ENCODE assay signal across 8 cellular contexts in the genomic region with DNA sequence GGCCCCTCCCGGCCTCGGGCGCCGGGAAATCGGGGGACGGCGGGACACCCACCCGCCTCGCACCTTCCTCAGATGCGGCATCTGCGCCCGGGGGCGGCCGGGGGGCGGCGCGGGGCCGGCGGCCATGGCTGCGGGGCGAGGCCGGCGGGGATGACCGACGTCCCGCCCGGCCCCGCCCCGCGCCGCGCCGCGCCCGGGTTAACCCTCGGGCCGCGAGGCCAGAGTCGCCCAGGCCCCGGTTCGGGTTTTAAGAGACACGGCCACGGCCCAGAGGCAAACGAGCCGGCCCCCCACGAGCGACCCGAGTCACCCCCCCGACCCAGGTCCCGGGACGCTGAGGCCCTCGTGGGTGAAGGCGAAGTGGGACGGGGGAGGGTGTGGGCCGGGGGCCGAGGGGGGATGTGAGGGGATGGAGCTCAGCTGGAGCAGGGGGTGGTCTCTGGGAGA. TPM values are rescaled to one million over a fixed set of nuclear protein-coding genes. Genes with fewer than 3 reads are reported as not detected.
A peak's percentile ranks its signal among the peaks of the same experiment; 100 is the strongest.
DNase-seq lines count a peak whose midpoint lies in the region; ATAC-seq and TF ChIP-seq lines count a peak whose summit lies in the region.

A gene (minus strand): TSS at position 159 of the 447 bp plus-strand sequence. CDS start 33 bp downstream, at position 126.

- H3K27ac ChIP-seq in RWPE2 (ENCODE audit: poor library complexity, severe bottlenecking) (no peak within 1 kb of the TSS), fibroblast of lung (ENCODE audit: insufficient read depth, low read length) (no peak within 1 kb of the TSS)

- peaks cover 54% of the 10 kb centered on the region for H3K27me3 Mint-ChIP-seq in neural crest cell (ENCODE audit: low read depth)

- H3K9me3 ChIP-seq in RWPE2 (ENCODE audit: severe bottlenecking) = no peaks in the 10 kb centered on the region
- no peaks in the 10 kb centered on the region for H3K9me3 ChIP-seq in fibroblast of lung (ENCODE audit: control insufficient read depth, insufficient read depth, low read depth, low read length)

- H3K27me3 ChIP-seq in RWPE2 (ENCODE audit: insufficient read depth, poor library complexity, severe bottlenecking) (peaks cover 12% of the 10 kb centered on the region), fibroblast of lung (ENCODE audit: control insufficient read depth, insufficient read depth, low read length) (peaks cover 4% of the 10 kb centered on the region)

- no peak within 1 kb of the TSS for H3K9ac ChIP-seq in fibroblast of lung (ENCODE audit: insufficient read depth, low read length)

- H3K4me3 ChIP-seq in RWPE2 (ENCODE audit: severe bottlenecking) (peak within 1 kb of the TSS; percentile 18), fibroblast of lung (replicated peaks in 1 of 4; ENCODE audit: control extremely low read depth in 1 of 4, insufficient read depth in 1 of 4, low read depth in 3 of 4, low read length in 4 of 4) (peak within 1 kb of the TSS; percentile 14 to 57 (median 28))

- no peak within 1 kb of the TSS for H3K27ac Mint-ChIP-seq in neural crest cell (ENCODE audit: unreplicated experiment)

- peak within 1 kb of the TSS; percentile 68 for H3K4me2 ChIP-seq in fibroblast of lung (ENCODE audit: extremely low read depth, insufficient read depth, low read length)

- ATAC-seq in RWPE2 (ENCODE audit: low read depth) = no peak
- no peak for ATAC-seq in esophagus mucosa
- ATAC-seq in GM18907 (IDR thresholded peaks at IDR 0.05; ENCODE audit: unreplicated experiment) = no peak

- H3K4me1 ChIP-seq in RWPE2 (ENCODE audit: insufficient read depth, poor library complexity, severe bottlenecking) = no peaks in the 10 kb centered on the region
- no peaks in the 10 kb centered on the region for H3K4me1 ChIP-seq in fibroblast of lung (ENCODE audit: control insufficient read depth, extremely low read depth, insufficient read depth, low read length)

- no peaks in the 10 kb centered on the region for H3K9me3 Mint-ChIP-seq in neural crest cell

- no peaks in the 10 kb centered on the region for H3K4me1 Mint-ChIP-seq in neural crest cell

- H3K4me3 Mint-ChIP-seq in neural crest cell = peak within 1 kb of the TSS; percentile 80

- no peaks in the 10 kb centered on the region for H4K20me1 ChIP-seq in fibroblast of lung (ENCODE audit: control insufficient read depth, extremely low read depth, insufficient read depth, low read length)

- H3K79me2 ChIP-seq in fibroblast of lung (ENCODE audit: control insufficient read depth, insufficient read depth, low read length) = no peaks in the 10 kb centered on the region

- H2AFZ ChIP-seq in fibroblast of lung (ENCODE audit: low read length) = peak within 1 kb of the TSS; percentile 57

- no peaks in the 10 kb centered on the region for H3K36me3 Mint-ChIP-seq in neural crest cell (ENCODE audit: low read depth)

- H3K36me3 ChIP-seq in RWPE2 (ENCODE audit: low read depth) = no peaks in the 10 kb centered on the region
- H3K36me3 ChIP-seq in fibroblast of lung (ENCODE audit: control insufficient read depth, insufficient read depth, low read length) = no peaks in the 10 kb centered on the region

- TF ChIP-seq CTCF in RWPE2 (IDR thresholded peaks at IDR 0.05; ENCODE audit: poor library complexity, severe bottlenecking) = no peak
- TF ChIP-seq CTCF in fibroblast of lung (conservative IDR thresholded peaks at IDR 0.05 in 1 of 2, IDR thresholded peaks at IDR 0.05 in 1 of 2; ENCODE audit: low read depth in 1 of 2, low read length in 2 of 2) = no peak
- no peak for TF ChIP-seq CTCF in neural crest cell (conservative IDR thresholded peaks at IDR 0.05)

- DNase-seq in AG20443 (ENCODE audit: low spot score) = peak; percentile 75
- DNase-seq in RWPE2 (ENCODE audit: low spot score) = no peak
- no peak for DNase-seq in fibroblast of lung (ENCODE audit: low read depth in 2 of 2)
- DNase-seq in neural crest cell (ENCODE audit: low read depth, low spot score) = no peak
- DNase-seq in NCI-H526 treated with DMSO at 0.1 percent for 48 hours (lab: John Stamatoyannopoulos, UW) = no peak
- DNase-seq in SW480 (ENCODE audit: low spot score) = no peak

RNA-seq across cellular contexts. Expression of the gene that starts here (rescaled TPM):
- total RNA-seq in fibroblast of lung (3.1 and 6.3 TPM in 2 replicates), neural crest cell (1.9 and 2.8 TPM in 2 replicates), esophagus mucosa (0.92 TPM)
- 1.1 TPM in 2 replicates for polyA plus RNA-seq in fibroblast of lung
- 1.7 and 2.1 TPM in 2 replicates for polyA plus RNA-seq in fibroblast of lung (2012)
- 0.93 and 4.3 TPM in 2 replicates for polyA minus RNA-seq in fibroblast of lung (ENCODE audit: low replicate concordance)
